ENCODE assay signal across 17 cellular contexts in the genomic region with DNA sequence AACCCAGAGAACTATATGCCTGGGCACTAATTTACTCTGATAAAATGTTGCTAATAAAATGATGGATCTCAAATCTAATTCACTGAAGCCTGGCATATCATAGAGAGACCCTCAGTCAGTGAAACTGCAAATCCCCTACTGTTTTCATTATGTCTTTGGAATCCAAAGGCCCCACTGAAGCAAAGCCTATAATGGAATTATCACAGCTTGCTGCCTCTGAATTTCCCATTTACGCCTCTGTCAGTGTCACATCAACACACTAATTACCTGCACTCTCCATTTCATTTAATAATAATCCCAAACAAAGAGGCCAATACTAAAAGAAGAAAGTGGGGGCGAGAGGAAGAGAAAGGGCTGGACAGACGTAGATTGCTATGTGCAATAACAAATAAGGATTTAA.
DNase-seq lines count a peak whose midpoint lies in the region; ATAC-seq and TF ChIP-seq lines count a peak whose summit lies in the region.
"Had no signal": no experiment of that assay in that cellular context is flagged by ENCODE, and none has a peak within 500 bp of the region (broad histone marks: within the 10 kb centered on the region; RNA-seq: fewer than 3 reads in every experiment).

No MANE protein-coding gene starts in this region.

- DNase-seq in NCI-H1417 treated with DMSO at 0.1 percent for 48 hours (lab: John Stamatoyannopoulos, UW) (peak; percentile 97), NCI-H69 (lab: John Stamatoyannopoulos, UW) (peak; percentile 98), SK-N-DZ (ENCODE audit: low spot score) (peak; percentile 2), NCI-H345 treated with DMSO at 0.1 percent for 48 hours (lab: John Stamatoyannopoulos, UW; ENCODE audit: unreplicated experiment) (no peak), type B pancreatic cell (ENCODE audit: extremely low spot score, unreplicated experiment) (no peak), 8988T (no peak)
- DNase-seq: AML-193, GF-D8, GM23248, NCI-H1694, NCI-H2107, NCI-H345, NCI-H526 treated with DMSO at 0.1 percent for 48 hours, PC-9, T-helper 17 cell had no signal

- no peaks in the 10 kb centered on the region for H3K36me3 Mint-ChIP-seq in type B pancreatic cell
- H3K36me3 Mint-ChIP-seq: CD14-positive monocyte had no signal

- no peak for TF ChIP-seq CTCF in type B pancreatic cell (conservative IDR thresholded peaks at IDR 0.05)

- H3K4me1 Mint-ChIP-seq in type B pancreatic cell (ENCODE audit: unreplicated experiment): peaks cover 15% of the 10 kb centered on the region
- H3K4me1 Mint-ChIP-seq: CD14-positive monocyte, T-helper 17 cell had no signal

- no peak overlapping the region for H3K4me3 Mint-ChIP-seq in type B pancreatic cell
- H3K4me3 Mint-ChIP-seq: CD14-positive monocyte, T-helper 17 cell had no signal

- H3K9me3 Mint-ChIP-seq in type B pancreatic cell: no peaks in the 10 kb centered on the region

- no peaks in the 10 kb centered on the region for H3K27me3 Mint-ChIP-seq in type B pancreatic cell
- H3K27me3 Mint-ChIP-seq: T-helper 17 cell had no signal

- no peak for TF ChIP-seq POLR2A in GM18505 (IDR thresholded peaks at IDR 0.05; ENCODE audit: borderline replicate concordance, extremely low read depth, insufficient read depth, insufficient read length)

- no peak for ATAC-seq in GM18505 (IDR thresholded peaks at IDR 0.05; ENCODE audit: unreplicated experiment)
- ATAC-seq: T-helper 17 cell had no signal

- H3K27ac Mint-ChIP-seq in type B pancreatic cell: no peak overlapping the region
- H3K27ac Mint-ChIP-seq: CD14-positive monocyte, T-helper 17 cell had no signal

Comparison
In these comparisons a context has a peak if more than half of its experiments do, and no peak if none do; other contexts are left out.
1. DNase-seq: peak in NCI-H1417 treated with DMSO at 0.1 percent for 48 hours (single experiment), NCI-H69 (single experiment) and SK-N-DZ (single experiment); none in NCI-H345 treated with DMSO at 0.1 percent for 48 hours (single experiment), type B pancreatic cell (single experiment) and 8988T (single experiment).